20 cellular contexts compared by ENCODE assay signal in the genomic region with DNA sequence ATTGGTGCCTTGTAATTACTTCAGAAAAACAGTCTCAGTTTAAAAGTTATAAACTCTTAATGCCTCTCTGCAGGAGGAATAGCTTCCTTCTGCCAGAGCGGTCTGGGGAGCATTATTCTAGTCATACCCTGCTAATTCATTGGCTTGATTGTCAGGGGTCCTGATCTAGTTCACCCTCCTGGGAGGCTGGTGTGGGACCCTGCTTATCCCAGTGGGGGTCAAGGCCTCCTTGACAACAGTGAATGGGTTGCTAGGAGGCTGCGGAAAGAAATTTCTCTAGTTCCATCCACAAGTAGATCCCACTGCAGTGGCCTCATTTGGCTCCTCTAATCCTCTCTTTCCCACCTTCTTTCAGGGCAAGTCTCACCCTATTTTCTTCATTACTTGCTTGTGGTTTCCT.
DNase-seq lines count a peak whose midpoint lies in the region; ATAC-seq and TF ChIP-seq lines count a peak whose summit lies in the region.
"Had no signal": no experiment of that assay in that cellular context is flagged by ENCODE, and none has a peak within 500 bp of the region (broad histone marks: within the 10 kb centered on the region; RNA-seq: fewer than 3 reads in every experiment).

No MANE protein-coding gene starts in this region.

- H3K27ac ChIP-seq in ascending aorta, result no peak overlapping the region
- H3K27ac ChIP-seq: BLaER1 treated with 17β-estradiol and CSF1 and Interleukin-3, amounts not matched to agents 10 nM and 100 nM had no signal

- H3K9me3 Mint-ChIP-seq in neural crest cell, result peaks cover 20% of the 10 kb centered on the region
- H3K9me3 Mint-ChIP-seq: CD8-positive, alpha-beta T cell had no signal

- H3K36me3 Mint-ChIP-seq in neural crest cell (ENCODE audit: low read depth), result peaks cover 13% of the 10 kb centered on the region
- H3K36me3 Mint-ChIP-seq: CD8-positive, alpha-beta T cell had no signal

- no peaks in the 10 kb centered on the region for H3K27me3 ChIP-seq in ascending aorta
- H3K27me3 ChIP-seq: BLaER1 treated with 17β-estradiol and CSF1 and Interleukin-3, amounts not matched to agents 10 nM and 100 nM had no signal

- H3K4me1 ChIP-seq in ascending aorta, result no peaks in the 10 kb centered on the region
- H3K4me1 ChIP-seq: BLaER1 treated with 17β-estradiol and CSF1 and Interleukin-3, amounts not matched to agents 10 nM and 100 nM had no signal

- H3K27me3 Mint-ChIP-seq in neural crest cell (ENCODE audit: low read depth), result no peaks in the 10 kb centered on the region

- peak overlapping the region; percentile 20 for H3K4me3 Mint-ChIP-seq in neural crest cell
- H3K4me3 Mint-ChIP-seq: B cell; CD8-positive, alpha-beta T cell; HFFc6 had no signal

- H3K4me1 Mint-ChIP-seq in neural crest cell, result peaks cover 45% of the 10 kb centered on the region
- H3K4me1 Mint-ChIP-seq: B cell had no signal

- no peak overlapping the region for H3K4me3 ChIP-seq in ascending aorta
- H3K4me3 ChIP-seq: BLaER1 treated with 17β-estradiol and CSF1 and Interleukin-3, amounts not matched to agents 10 nM and 100 nM; GM12878 had no signal

- no peaks in the 10 kb centered on the region for H3K36me3 ChIP-seq in ascending aorta
- H3K36me3 ChIP-seq: BLaER1 treated with 17β-estradiol and CSF1 and Interleukin-3, amounts not matched to agents 10 nM and 100 nM had no signal

- DNase-seq in Ammon's horn (ENCODE audit: low spot score) (peak; percentile 48), ecto neural progenitor cell (ENCODE audit: low spot score) (peak; percentile 82), neural crest cell (ENCODE audit: low read depth, low spot score) (peak; percentile 17), putamen (ENCODE audit: low spot score) (peak; percentile 18), ascending aorta (ENCODE audit: low spot score in 2 of 2) (no peak), NCI-H128 (lab: John Stamatoyannopoulos, UW; ENCODE audit: unreplicated experiment) (no peak)
- DNase-seq: 8988T; Calu3; CD8-positive, alpha-beta T cell; DMS79 treated with DMSO at 0.1 percent for 48 hours; GOT3; H7; HFFc6; IMR-90 had no signal

- ATAC-seq in GM21825 (IDR thresholded peaks at IDR 0.05; ENCODE audit: unreplicated experiment) (no peak), GM21529 (IDR thresholded peaks at IDR 0.05; ENCODE audit: unreplicated experiment) (no peak)
- ATAC-seq: CD8-positive, alpha-beta T cell; GM12878; HCT116 had no signal

- peak overlapping the region; percentile 85 for H3K27ac Mint-ChIP-seq in neural crest cell (ENCODE audit: unreplicated experiment)
- H3K27ac Mint-ChIP-seq: B cell; CD8-positive, alpha-beta T cell; HFFc6 had no signal

- intact Hi-C loops in ascending aorta (cut with DNase I), result no loop called here

- TF ChIP-seq CTCF in neural crest cell (conservative IDR thresholded peaks at IDR 0.05) (no peak), ascending aorta (IDR thresholded peaks at IDR 0.05) (no peak)

- no peaks in the 10 kb centered on the region for H3K9me3 ChIP-seq in ascending aorta

Comparison
In these comparisons a context has a peak if more than half of its experiments do, and no peak if none do; other contexts are left out.
1. DNase-seq: peak in Ammon's horn (single experiment), ecto neural progenitor cell (single experiment), neural crest cell (single experiment) and putamen (single experiment); none in ascending aorta (0 of 2) and NCI-H128 (single experiment).